In genomic region chr2:127003028-127003800, GRCh38 we compare ENCODE assay signal across 23 cellular contexts.
DNase-seq lines count a peak whose midpoint lies in the region; ATAC-seq, FAIRE-seq and TF ChIP-seq lines count a peak whose summit lies in the region.
"Had no signal": no experiment of that assay in that cellular context is flagged by ENCODE, and none has a peak within 500 bp of the region (broad histone marks: within the 10 kb centered on the region; RNA-seq: fewer than 3 reads in every experiment).

No MANE protein-coding gene starts in this region.

- WGBS in HepG2 (ENCODE audit: low lambda C conversion rate) = 28% methylated on average over 9 of the region's 9 CpGs

- H4K20me1 ChIP-seq in HepG2 (ENCODE audit: insufficient read depth, low read length) = no peaks in the 10 kb centered on the region

- TF ChIP-seq POLR2A in HepG2 (IDR thresholded peaks at IDR 0.05; ENCODE audit: insufficient read depth in 1 of 2, low read depth in 2 of 2, low read length in 2 of 2) = no peak

- TF ChIP-seq CTCF in endothelial cell (IDR thresholded peaks at IDR 0.05; ENCODE audit: unreplicated experiment) (no peak), HepG2 (CRISPR knock-in tag; IDR thresholded peaks at IDR 0.05) (peak; percentile 86), tibial artery (IDR thresholded peaks at IDR 0.05) (no peak)

- DNase-seq in NCI-H82 treated with DMSO at 0.1 percent for 48 hours (lab: John Stamatoyannopoulos, UW; ENCODE audit: unreplicated experiment) = peak; percentile 97
- no peak for DNase-seq in endothelial cell (ENCODE audit: low spot score)
- DNase-seq in HepG2 (ENCODE audit: low spot score) = peak; percentile 60
- DNase-seq in superior temporal gyrus (ENCODE audit: extremely low spot score) = peak; percentile 64
- no peak for DNase-seq in GOT3 (lab: John Stamatoyannopoulos, UW)
- no peak for DNase-seq in tibial artery
- DNase-seq: activated CD4-positive, alpha-beta T cell treated with anti-CD3 and anti-CD28 coated beads for 48 hours; CD4-positive, alpha-beta T cell; gastrocnemius medialis; GDM1; Kasumi-1; left cardiac atrium; NCI-H1694 treated with DMSO at 0.1 percent for 48 hours; NCI-H774; PC-9; SHP77 treated with DMSO at 0.1 percent for 48 hours had no signal

- in situ Hi-C loops in HepG2 (cut with HindIII; ENCODE audit: extremely low pct_ligation_motif_present, low pct_unique_long_range_greater_than_20kb) = no loop called here

- no peak overlapping the region; a peak in 1 of 6 replicates for H3K4me3 ChIP-seq in HepG2 (replicated peaks in 1 of 3; ENCODE audit: insufficient read depth in 1 of 3, low read depth in 2 of 3, low read length in 3 of 3)
- H3K4me3 ChIP-seq in tibial artery = no peak overlapping the region
- H3K4me3 ChIP-seq: ascending aorta, gastrocnemius medialis, PC-9, prostate gland had no signal

- no peak overlapping the region for H3K9ac ChIP-seq in HepG2 (ENCODE audit: insufficient read depth, low read depth, low read length)

- no peaks in the 10 kb centered on the region for H3K36me3 Mint-ChIP-seq in endothelial cell (ENCODE audit: low read depth, unreplicated experiment)
- H3K36me3 Mint-ChIP-seq: activated naive CD4-positive, alpha-beta T cell treated with anti-CD3 and anti-CD28 coated beads, Interleukin-2, amount 50 U/mL, for 72 hours had no signal

- H3K4me1 ChIP-seq in HepG2 (ENCODE audit: insufficient read depth, low read length) (peaks cover 41% of the 10 kb centered on the region), tibial artery (no peaks in the 10 kb centered on the region)
- H3K4me1 ChIP-seq: ascending aorta, gastrocnemius medialis, prostate gland had no signal

- peaks cover 47% of the 10 kb centered on the region for H3K4me1 Mint-ChIP-seq in endothelial cell (ENCODE audit: unreplicated experiment)
- H3K4me1 Mint-ChIP-seq: central memory CD8-positive, alpha-beta T cell had no signal

- H3K27me3 Mint-ChIP-seq in endothelial cell (ENCODE audit: unreplicated experiment) = peaks cover 9% of the 10 kb centered on the region
- H3K27me3 Mint-ChIP-seq: CD4-positive, alpha-beta T cell had no signal

- H3K27ac ChIP-seq in HepG2 (ENCODE audit: extremely low read length, insufficient read depth, low read length) = no peak overlapping the region
- no peak overlapping the region for H3K27ac ChIP-seq in tibial artery
- H3K27ac ChIP-seq: ascending aorta, gastrocnemius medialis, PC-9, prostate gland had no signal

- peak; percentile 98 for ATAC-seq in HepG2
- no peak for ATAC-seq in HG02852 (IDR thresholded peaks at IDR 0.05; ENCODE audit: unreplicated experiment)
- ATAC-seq in GM19324 (IDR thresholded peaks at IDR 0.05; ENCODE audit: low FRiP score, unreplicated experiment) = no peak
- ATAC-seq: activated naive CD4-positive, alpha-beta T cell treated with anti-CD3 and anti-CD28 coated beads, Interleukin-2, amount 50 U/mL, for 72 hours; gastrocnemius medialis; left cardiac atrium had no signal

- FAIRE-seq in HepG2 (lab: Jason Lieb, UNC) = no peak

- no peaks in the 10 kb centered on the region for H3K79me2 ChIP-seq in HepG2 (ENCODE audit: insufficient read depth, low read length)

- peak overlapping the region; percentile 46 for H3K4me2 ChIP-seq in HepG2 (ENCODE audit: low read depth, low read length)
- H3K4me2 ChIP-seq: PC-9 had no signal

- H3K36me3 ChIP-seq in HepG2 (replicated peaks in 1 of 2; ENCODE audit: control insufficient read depth in 1 of 2, insufficient read depth in 2 of 2, low read length in 2 of 2) = no peaks in the 10 kb centered on the region
- H3K36me3 ChIP-seq in tibial artery = no peaks in the 10 kb centered on the region
- H3K36me3 ChIP-seq: ascending aorta, gastrocnemius medialis, prostate gland had no signal

- POLR2A ChIA-PET in HepG2 (lab: Yijun Ruan, JAX) = no interaction called here

- H3K9me3 Mint-ChIP-seq in endothelial cell (ENCODE audit: unreplicated experiment) = no peaks in the 10 kb centered on the region
- H3K9me3 Mint-ChIP-seq: activated naive CD4-positive, alpha-beta T cell treated with anti-CD3 and anti-CD28 coated beads, Interleukin-2, amount 50 U/mL, for 72 hours; CD4-positive, alpha-beta T cell; central memory CD8-positive, alpha-beta T cell had no signal

- peak; percentile 44; the same call in 1 of the 2 replicates for TF ChIP-seq RAD21 in HepG2 (CRISPR knock-in tag; IDR thresholded peaks at IDR 0.05)

- H3K4me3 Mint-ChIP-seq in endothelial cell (ENCODE audit: unreplicated experiment) = peak overlapping the region; percentile 21
- H3K4me3 Mint-ChIP-seq: CD4-positive, alpha-beta T cell; central memory CD8-positive, alpha-beta T cell; neural crest cell had no signal

- H2AFZ ChIP-seq in HepG2 (ENCODE audit: low read length) = peak overlapping the region; percentile 24
- H2AFZ ChIP-seq: PC-9 had no signal

- no peaks in the 10 kb centered on the region for H3K9me3 ChIP-seq in HepG2 (ENCODE audit: low read length)
- H3K9me3 ChIP-seq in tibial artery = no peaks in the 10 kb centered on the region
- H3K9me3 ChIP-seq: ascending aorta, gastrocnemius medialis, prostate gland had no signal

- peaks cover 1 to 8% of the 10 kb centered on the region in 2 experiments; a peak in 3 of 5 replicates for H3K27me3 ChIP-seq in HepG2 (ENCODE audit: control insufficient read depth in 1 of 2, insufficient read depth in 2 of 2, low read length in 2 of 2)
- H3K27me3 ChIP-seq in tibial artery = no peaks in the 10 kb centered on the region
- H3K27me3 ChIP-seq: ascending aorta, gastrocnemius medialis had no signal

- no peak for TF ChIP-seq EP300 in HepG2 (IDR thresholded peaks at IDR 0.05; ENCODE audit: low read depth in 2 of 2, low read length in 2 of 2)
- TF ChIP-seq EP300 in HepG2 (CRISPR knock-in tag; IDR thresholded peaks at IDR 0.05; ENCODE audit: borderline replicate concordance) = no peak

- intact Hi-C loops in HepG2 (cut with micrococcal nuclease; ENCODE audit: unreplicated experiment) (loop anchor here (1.0 kb wide), 1 partner anchor 138 kb away; no protein-coding TSS in a partner anchor), tibial artery (cut with DNase I; ENCODE audit: low total_unique reads) (no loop called here)

- CTCF ChIA-PET in HepG2 (lab: Yijun Ruan, JAX; ENCODE audit: low intra/inter-chr PET ratio, low total read pairs) = interaction anchor here (1.7 kb wide), 1 partner anchor 31 kb away, joined by 9 read pairs; no protein-coding TSS in a partner anchor

- H3K27ac Mint-ChIP-seq in endothelial cell (ENCODE audit: unreplicated experiment) = peak overlapping the region; percentile 99
- H3K27ac Mint-ChIP-seq: activated naive CD4-positive, alpha-beta T cell treated with anti-CD3 and anti-CD28 coated beads, Interleukin-2, amount 50 U/mL, for 72 hours; CD4-positive, alpha-beta T cell had no signal

- BruUV-seq in HepG2 (replicated peaks; lab: Mats Ljungman, UMichigan) = no TSS peak

TF ChIP-seq in HepG2, 621 proteins besides CTCF, POLR2A, EP300 and RAD21 (continues in another document):
- TF ChIP-seq XRCC5 (optimal IDR thresholded peaks at IDR 0.05; ENCODE audit: low read length) = peak; percentile 42
- TF ChIP-seq REPIN1 (CRISPR knock-in tag; IDR thresholded peaks at IDR 0.05; ENCODE audit: borderline replicate concordance, low read depth) = peak; percentile 38; the same call in 1 of the 2 replicates
- no peak for TF ChIP-seq ZBTB2 (CRISPR knock-in tag; IDR thresholded peaks at IDR 0.05; ENCODE audit: low read depth)
- peak; percentile 46; the same call in 1 of the 2 replicates for TF ChIP-seq ZFX (CRISPR knock-in tag; IDR thresholded peaks at IDR 0.05; ENCODE audit: low read depth)
- TF ChIP-seq PAXIP1 (CRISPR knock-in tag; conservative IDR thresholded peaks at IDR 0.05) = peak; percentile 29; the same call in 1 of the 2 replicates
- TF ChIP-seq DBP (CRISPR knock-in tag; IDR thresholded peaks at IDR 0.05; ENCODE audit: not compliant biosample characterization) = no peak
- 0 out of 2 replicates have a peak, but pooled peaks have one; percentile 26 for TF ChIP-seq MED1 (CRISPR knock-in tag; IDR thresholded peaks at IDR 0.05)

Comparison
In these comparisons a context has a peak if more than half of its experiments do, and no peak if none do; other contexts are left out.
1. DNase-seq: peak in NCI-H82 treated with DMSO at 0.1 percent for 48 hours (single experiment), HepG2 (single experiment) and superior temporal gyrus (single experiment); none in endothelial cell (single experiment), GOT3 (single experiment) and tibial artery (0 of 2).